In genomic region chr5:32612134-32612888, GRCh38 we compare ENCODE assay signal across 1 cellular context.
TF ChIP-seq lines count a peak whose summit lies in the region.

No MANE protein-coding gene starts in this region.

TF ChIP-seq in GM23338, 12 proteins besides CTCF, POLR2A, EP300 and RAD21 (continued from another document):
- TF ChIP-seq, protein P1, sequence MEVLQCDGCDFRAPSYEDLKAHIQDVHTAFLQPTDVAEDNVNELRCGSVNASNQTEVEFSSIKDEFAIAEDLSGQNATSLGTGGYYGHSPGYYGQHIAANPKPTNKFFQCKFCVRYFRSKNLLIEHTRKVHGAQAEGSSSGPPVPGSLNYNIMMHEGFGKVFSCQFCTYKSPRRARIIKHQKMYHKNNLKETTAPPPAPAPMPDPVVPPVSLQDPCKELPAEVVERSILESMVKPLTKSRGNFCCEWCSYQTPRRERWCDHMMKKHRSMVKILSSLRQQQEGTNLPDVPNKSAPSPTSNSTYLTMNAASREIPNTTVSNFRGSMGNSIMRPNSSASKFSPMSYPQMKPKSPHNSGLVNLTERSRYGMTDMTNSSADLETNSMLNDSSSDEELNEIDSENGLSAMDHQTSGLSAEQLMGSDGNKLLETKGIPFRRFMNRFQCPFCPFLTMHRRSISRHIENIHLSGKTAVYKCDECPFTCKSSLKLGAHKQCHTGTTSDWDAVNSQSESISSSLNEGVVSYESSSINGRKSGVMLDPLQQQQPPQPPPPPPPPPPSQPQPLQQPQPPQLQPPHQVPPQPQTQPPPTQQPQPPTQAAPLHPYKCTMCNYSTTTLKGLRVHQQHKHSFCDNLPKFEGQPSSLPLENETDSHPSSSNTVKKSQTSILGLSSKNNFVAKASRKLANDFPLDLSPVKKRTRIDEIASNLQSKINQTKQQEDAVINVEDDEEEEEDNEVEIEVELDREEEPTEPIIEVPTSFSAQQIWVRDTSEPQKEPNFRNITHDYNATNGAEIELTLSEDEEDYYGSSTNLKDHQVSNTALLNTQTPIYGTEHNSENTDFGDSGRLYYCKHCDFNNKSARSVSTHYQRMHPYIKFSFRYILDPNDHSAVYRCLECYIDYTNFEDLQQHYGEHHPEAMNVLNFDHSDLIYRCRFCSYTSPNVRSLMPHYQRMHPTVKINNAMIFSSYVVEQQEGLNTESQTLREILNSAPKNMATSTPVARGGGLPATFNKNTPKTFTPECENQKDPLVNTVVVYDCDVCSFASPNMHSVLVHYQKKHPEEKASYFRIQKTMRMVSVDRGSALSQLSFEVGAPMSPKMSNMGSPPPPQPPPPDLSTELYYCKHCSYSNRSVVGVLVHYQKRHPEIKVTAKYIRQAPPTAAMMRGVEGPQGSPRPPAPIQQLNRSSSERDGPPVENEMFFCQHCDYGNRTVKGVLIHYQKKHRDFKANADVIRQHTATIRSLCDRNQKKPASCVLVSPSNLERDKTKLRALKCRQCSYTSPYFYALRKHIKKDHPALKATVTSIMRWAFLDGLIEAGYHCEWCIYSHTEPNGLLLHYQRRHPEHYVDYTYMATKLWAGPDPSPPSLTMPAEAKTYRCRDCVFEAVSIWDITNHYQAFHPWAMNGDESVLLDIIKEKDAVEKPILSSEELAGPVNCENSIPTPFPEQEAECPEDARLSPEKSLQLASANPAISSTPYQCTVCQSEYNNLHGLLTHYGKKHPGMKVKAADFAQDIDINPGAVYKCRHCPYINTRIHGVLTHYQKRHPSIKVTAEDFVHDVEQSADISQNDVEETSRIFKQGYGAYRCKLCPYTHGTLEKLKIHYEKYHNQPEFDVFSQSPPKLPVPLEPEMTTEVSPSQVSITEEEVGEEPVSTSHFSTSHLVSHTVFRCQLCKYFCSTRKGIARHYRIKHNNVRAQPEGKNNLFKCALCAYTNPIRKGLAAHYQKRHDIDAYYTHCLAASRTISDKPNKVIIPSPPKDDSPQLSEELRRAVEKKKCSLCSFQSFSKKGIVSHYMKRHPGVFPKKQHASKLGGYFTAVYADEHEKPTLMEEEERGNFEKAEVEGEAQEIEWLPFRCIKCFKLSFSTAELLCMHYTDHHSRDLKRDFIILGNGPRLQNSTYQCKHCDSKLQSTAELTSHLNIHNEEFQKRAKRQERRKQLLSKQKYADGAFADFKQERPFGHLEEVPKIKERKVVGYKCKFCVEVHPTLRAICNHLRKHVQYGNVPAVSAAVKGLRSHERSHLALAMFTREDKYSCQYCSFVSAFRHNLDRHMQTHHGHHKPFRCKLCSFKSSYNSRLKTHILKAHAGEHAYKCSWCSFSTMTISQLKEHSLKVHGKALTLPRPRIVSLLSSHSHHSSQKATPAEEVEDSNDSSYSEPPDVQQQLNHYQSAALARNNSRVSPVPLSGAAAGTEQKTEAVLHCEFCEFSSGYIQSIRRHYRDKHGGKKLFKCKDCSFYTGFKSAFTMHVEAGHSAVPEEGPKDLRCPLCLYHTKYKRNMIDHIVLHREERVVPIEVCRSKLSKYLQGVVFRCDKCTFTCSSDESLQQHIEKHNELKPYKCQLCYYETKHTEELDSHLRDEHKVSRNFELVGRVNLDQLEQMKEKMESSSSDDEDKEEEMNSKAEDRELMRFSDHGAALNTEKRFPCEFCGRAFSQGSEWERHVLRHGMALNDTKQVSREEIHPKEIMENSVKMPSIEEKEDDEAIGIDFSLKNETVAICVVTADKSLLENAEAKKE (CRISPR knock-in tag; IDR thresholded peaks at IDR 0.05), result no peak
- TF ChIP-seq, protein P2, sequence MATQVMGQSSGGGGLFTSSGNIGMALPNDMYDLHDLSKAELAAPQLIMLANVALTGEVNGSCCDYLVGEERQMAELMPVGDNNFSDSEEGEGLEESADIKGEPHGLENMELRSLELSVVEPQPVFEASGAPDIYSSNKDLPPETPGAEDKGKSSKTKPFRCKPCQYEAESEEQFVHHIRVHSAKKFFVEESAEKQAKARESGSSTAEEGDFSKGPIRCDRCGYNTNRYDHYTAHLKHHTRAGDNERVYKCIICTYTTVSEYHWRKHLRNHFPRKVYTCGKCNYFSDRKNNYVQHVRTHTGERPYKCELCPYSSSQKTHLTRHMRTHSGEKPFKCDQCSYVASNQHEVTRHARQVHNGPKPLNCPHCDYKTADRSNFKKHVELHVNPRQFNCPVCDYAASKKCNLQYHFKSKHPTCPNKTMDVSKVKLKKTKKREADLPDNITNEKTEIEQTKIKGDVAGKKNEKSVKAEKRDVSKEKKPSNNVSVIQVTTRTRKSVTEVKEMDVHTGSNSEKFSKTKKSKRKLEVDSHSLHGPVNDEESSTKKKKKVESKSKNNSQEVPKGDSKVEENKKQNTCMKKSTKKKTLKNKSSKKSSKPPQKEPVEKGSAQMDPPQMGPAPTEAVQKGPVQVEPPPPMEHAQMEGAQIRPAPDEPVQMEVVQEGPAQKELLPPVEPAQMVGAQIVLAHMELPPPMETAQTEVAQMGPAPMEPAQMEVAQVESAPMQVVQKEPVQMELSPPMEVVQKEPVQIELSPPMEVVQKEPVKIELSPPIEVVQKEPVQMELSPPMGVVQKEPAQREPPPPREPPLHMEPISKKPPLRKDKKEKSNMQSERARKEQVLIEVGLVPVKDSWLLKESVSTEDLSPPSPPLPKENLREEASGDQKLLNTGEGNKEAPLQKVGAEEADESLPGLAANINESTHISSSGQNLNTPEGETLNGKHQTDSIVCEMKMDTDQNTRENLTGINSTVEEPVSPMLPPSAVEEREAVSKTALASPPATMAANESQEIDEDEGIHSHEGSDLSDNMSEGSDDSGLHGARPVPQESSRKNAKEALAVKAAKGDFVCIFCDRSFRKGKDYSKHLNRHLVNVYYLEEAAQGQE (IDR thresholded peaks at IDR 0.05; ENCODE audit: unreplicated experiment), result no peak
- no peak for TF ChIP-seq CREB1 (CRISPR knock-in tag; IDR thresholded peaks at IDR 0.05; ENCODE audit: low read depth)
- no peak for TF ChIP-seq JUNB (IDR thresholded peaks at IDR 0.05; ENCODE audit: unreplicated experiment)
- no peak for TF ChIP-seq NANOG (IDR thresholded peaks at IDR 0.05; ENCODE audit: borderline replicate concordance)
- TF ChIP-seq STAT1 (IDR thresholded peaks at IDR 0.05; ENCODE audit: unreplicated experiment), result no peak
- no peak for TF ChIP-seq ETS1 (IDR thresholded peaks at IDR 0.05)
